29 cellular contexts compared by ENCODE assay signal in the genomic region with DNA sequence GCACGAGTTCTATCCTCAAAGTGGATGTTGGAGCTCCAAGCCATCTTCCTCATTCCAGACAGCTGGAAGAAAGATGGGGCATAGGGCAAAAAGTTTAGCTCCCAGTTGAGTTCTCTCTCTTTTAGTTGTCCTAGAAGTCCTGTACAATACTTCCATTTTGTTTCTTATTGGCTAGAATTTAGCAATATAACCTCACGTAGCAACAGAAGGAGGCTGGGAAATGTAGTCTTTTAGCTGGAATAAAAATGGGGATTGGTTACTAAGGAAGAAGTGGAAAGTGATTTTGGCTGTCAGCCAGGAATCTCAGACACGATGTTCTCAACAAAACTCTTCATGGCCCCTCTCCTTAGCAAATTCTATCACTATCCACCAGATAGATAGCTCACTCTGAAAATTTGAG.
DNase-seq lines count a peak whose midpoint lies in the region; ATAC-seq, FAIRE-seq and TF ChIP-seq lines count a peak whose summit lies in the region.
"Had no signal": no experiment of that assay in that cellular context is flagged by ENCODE, and none has a peak within 500 bp of the region (broad histone marks: within the 10 kb centered on the region; RNA-seq: fewer than 3 reads in every experiment).

No MANE protein-coding gene starts in this region.

- H4K5ac ChIP-seq in H1 (ENCODE audit: insufficient read length, low read depth, low read length), result no peak overlapping the region

- no peak overlapping the region for H3K4me3 Mint-ChIP-seq in endodermal cell
- H3K4me3 Mint-ChIP-seq in activated CD4-positive, alpha-beta T cell treated with anti-CD3 and anti-CD28 coated beads for 36 hours, result no peak overlapping the region

- 56 to 60% methylated on average over 3 of the region's 3 CpGs for WGBS in heart right ventricle, 2 donors
- 83% methylated on average over 3 of the region's 3 CpGs; no CpG with 5 or more reads in 1 of the 2 experiments for WGBS in H1 (ENCODE audit: extremely low coverage in 1 of 2, insufficient coverage in 1 of 2, insufficient read length in 1 of 2, insufficient replicate concordance in 2 of 2, low coverage in 1 of 2, low lambda C conversion rate in 2 of 2, missing lambda C conversion rate in 1 of 2), 2 experiments
- WGBS in endodermal cell (ENCODE audit: insufficient coverage in 1 of 2, insufficient read length in 1 of 2), 2 experiments, result 87 to 93% methylated on average over 3 of the region's 3 CpGs

- no peak overlapping the region for H3K4me3 ChIP-seq in heart right ventricle
- no peak overlapping the region for H3K4me3 ChIP-seq in Loucy (ENCODE audit: low read length, poor library complexity, severe bottlenecking)
- H3K4me3 ChIP-seq in H1 (ENCODE audit: extremely low read depth in 1 of 4, insufficient read depth in 2 of 4, low read depth in 3 of 4, low read length in 4 of 4), result no peak overlapping the region
- H3K4me3 ChIP-seq in osteoblast (ENCODE audit: insufficient read depth, low read length), result no peak overlapping the region
- H3K4me3 ChIP-seq in endodermal cell (ENCODE audit: low read length), result no peak overlapping the region
- H3K4me3 ChIP-seq: BLaER1 treated with 17β-estradiol and CSF1 and Interleukin-3, amounts not matched to agents 10 nM and 100 nM; GM12878; GM23248; PC-9 had no signal

- TF ChIP-seq CTCF in heart right ventricle (IDR thresholded peaks at IDR 0.05) (no peak), Loucy (conservative IDR thresholded peaks at IDR 0.05; ENCODE audit: low read length) (no peak), H1 (IDR thresholded peaks at IDR 0.05; ENCODE audit: control extremely low read depth in 1 of 3, insufficient read depth in 1 of 3, low read depth in 1 of 3, low read length in 3 of 3) (no peak), osteoblast (IDR thresholded peaks at IDR 0.05; ENCODE audit: extremely low read depth, low read depth, low read length) (no peak), endodermal cell (conservative IDR thresholded peaks at IDR 0.05) (no peak)

- no peak overlapping the region for H2BK15ac ChIP-seq in H1 (ENCODE audit: low read length)

- intact Hi-C loops in heart right ventricle (cut with DNase I), result loop anchor here in 1 of 10 donors (10.0 kb wide), 1 partner anchor 79 kb away; the partner anchor contains the start of gene PLCL1
- intact Hi-C loops in Right ventricle myocardium superior (cut with DNase I), result no loop called here
- intact Hi-C loops in activated CD4-positive, alpha-beta T cell treated with anti-CD3 and anti-CD28 coated beads for 36 hours (cut with DNase I, micrococcal nuclease), result no loop called here

- no peak overlapping the region for H3K4ac ChIP-seq in H1 (replicated peaks; ENCODE audit: insufficient read length, low read depth, low read length)

- H3K4me2 ChIP-seq in Loucy (ENCODE audit: low read depth, low read length, poor library complexity, severe bottlenecking) (no peak overlapping the region), H1 (ENCODE audit: insufficient read depth in 1 of 2, low read depth in 2 of 2, low read length in 2 of 2) (no peak overlapping the region), osteoblast (ENCODE audit: insufficient read depth, low read length) (no peak overlapping the region)
- H3K4me2 ChIP-seq: PC-9 had no signal

- no peak overlapping the region for H2BK120ac ChIP-seq in H1 (replicated peaks; ENCODE audit: low read depth, low read length)

- H3K9me3 ChIP-seq in heart right ventricle (no peaks in the 10 kb centered on the region), Loucy (ENCODE audit: insufficient read depth, low read depth, low read length) (no peaks in the 10 kb centered on the region), H1 (ENCODE audit: insufficient read depth in 2 of 2, low read depth in 1 of 2, low read length in 1 of 2) (no peaks in the 10 kb centered on the region), osteoblast (ENCODE audit: low read depth, low read length) (no peaks in the 10 kb centered on the region), endodermal cell (ENCODE audit: control insufficient read depth, low read length) (no peaks in the 10 kb centered on the region)
- H3K9me3 ChIP-seq: BLaER1 treated with 17β-estradiol and CSF1 and Interleukin-3, amounts not matched to agents 10 nM and 100 nM had no signal

- H2BK5ac ChIP-seq in H1 (ENCODE audit: low read depth, low read length), result no peak overlapping the region

- no peaks in the 10 kb centered on the region for H3K9me3 Mint-ChIP-seq in endodermal cell
- H3K9me3 Mint-ChIP-seq in activated CD4-positive, alpha-beta T cell treated with anti-CD3 and anti-CD28 coated beads for 36 hours (ENCODE audit: low read depth), result no peaks in the 10 kb centered on the region
- H3K9me3 Mint-ChIP-seq: CD4-positive, alpha-beta memory T cell had no signal

- no peak overlapping the region for H2BK20ac ChIP-seq in H1 (ENCODE audit: low read length)

- TF ChIP-seq RAD21 in H1 (IDR thresholded peaks at IDR 0.05 in 1 of 2, conservative IDR thresholded peaks at IDR 0.05 in 1 of 2; ENCODE audit: low read depth in 2 of 2, low read length in 2 of 2), result no peak

- H3K36me3 ChIP-seq in heart right ventricle (no peaks in the 10 kb centered on the region), Loucy (ENCODE audit: insufficient read depth, low read length) (no peaks in the 10 kb centered on the region), H1 (ENCODE audit: control insufficient read depth in 2 of 4, insufficient read depth in 4 of 4, low read length in 3 of 4) (no peaks in the 10 kb centered on the region), osteoblast (ENCODE audit: insufficient read depth, low read length) (no peaks in the 10 kb centered on the region), endodermal cell (ENCODE audit: control insufficient read depth, insufficient read depth, low read length) (no peaks in the 10 kb centered on the region)
- H3K36me3 ChIP-seq: BLaER1 treated with 17β-estradiol and CSF1 and Interleukin-3, amounts not matched to agents 10 nM and 100 nM had no signal

- peak overlapping the region; percentile 29 to 80 (median 65) for H3K27ac ChIP-seq in heart right ventricle
- H3K27ac ChIP-seq in H1 (ENCODE audit: low read depth, low read length), result no peak overlapping the region
- H3K27ac ChIP-seq in osteoblast (ENCODE audit: low read depth, low read length), result no peak overlapping the region
- no peak overlapping the region for H3K27ac ChIP-seq in endodermal cell (ENCODE audit: low read depth, low read length)
- H3K27ac ChIP-seq: BLaER1 treated with 17β-estradiol and CSF1 and Interleukin-3, amounts not matched to agents 10 nM and 100 nM; GM23248; PC-9 had no signal

- no peak overlapping the region for H2AK5ac ChIP-seq in H1 (ENCODE audit: low read depth, low read length)

- H4K8ac ChIP-seq in H1 (ENCODE audit: extremely low read depth, insufficient read depth, low read length), result no peak overlapping the region

- peaks cover 0 to 56% (median 17%) of the 10 kb centered on the region in 9 donors for H3K4me1 ChIP-seq in heart right ventricle
- no peaks in the 10 kb centered on the region for H3K4me1 ChIP-seq in Loucy (ENCODE audit: insufficient read depth, low read length, poor library complexity, severe bottlenecking)
- H3K4me1 ChIP-seq in H1 (replicated peaks in 1 of 4; ENCODE audit: control insufficient read depth in 3 of 4, insufficient read depth in 4 of 4, low read length in 3 of 4), result peaks cover 0 to 3% (median 2%) of the 10 kb centered on the region in 4 experiments; a peak in 4 of 7 replicates
- peaks cover 17% of the 10 kb centered on the region for H3K4me1 ChIP-seq in osteoblast (ENCODE audit: insufficient read depth, low read length)
- H3K4me1 ChIP-seq in endodermal cell (ENCODE audit: control insufficient read depth, insufficient read depth, low read length), result peaks cover 2% of the 10 kb centered on the region

- H3K27me3 Mint-ChIP-seq in endodermal cell (ENCODE audit: insufficient read depth), result no peaks in the 10 kb centered on the region
- no peaks in the 10 kb centered on the region for H3K27me3 Mint-ChIP-seq in activated CD4-positive, alpha-beta T cell treated with anti-CD3 and anti-CD28 coated beads for 36 hours
- H3K27me3 Mint-ChIP-seq: CD4-positive, alpha-beta memory T cell had no signal

- H3K36me3 Mint-ChIP-seq in endodermal cell (ENCODE audit: low read depth), result no peaks in the 10 kb centered on the region
- peaks cover 5% of the 10 kb centered on the region for H3K36me3 Mint-ChIP-seq in activated CD4-positive, alpha-beta T cell treated with anti-CD3 and anti-CD28 coated beads for 36 hours (ENCODE audit: low read depth)

- DNase-seq in heart right ventricle, result no peak
- DNase-seq in Right ventricle myocardium superior, result no peak
- DNase-seq in H1 (ENCODE audit: low read depth in 1 of 2, low spot score in 2 of 2), result no peak
- DNase-seq in osteoblast (ENCODE audit: insufficient read length, low spot score, missing footprints), result no peak
- DNase-seq in endodermal cell, result no peak
- no peak for DNase-seq in activated CD4-positive, alpha-beta T cell treated with anti-CD3 and anti-CD28 coated beads for 36 hours
- DNase-seq in foreskin melanocyte, result no peak
- DNase-seq: AML-193; CD4-positive, alpha-beta memory T cell; COR-L47; DMS79; EL; GDM1; GM23248; Karpas-422; MV-4-11; NCI-H1105; NCI-H1436 treated with DMSO at 0.1 percent for 48 hours; NCI-H187 treated with DMSO at 0.1 percent for 48 hours; NCI-H446; NCI-H524 treated with DMSO at 0.1 percent for 48 hours; NCI-H774; PC-9; SHP77 had no signal

- H3K9ac ChIP-seq in Loucy (ENCODE audit: low read depth, low read length, poor library complexity, severe bottlenecking), result no peak overlapping the region
- H3K9ac ChIP-seq in H1 (replicated peaks in 1 of 4; ENCODE audit: extremely low read depth in 1 of 4, low read depth in 3 of 4, low read length in 3 of 4), result no peak overlapping the region
- H3K9ac ChIP-seq in endodermal cell (ENCODE audit: extremely low read depth, low read length, poor library complexity, severe bottlenecking), result no peak overlapping the region
- H3K9ac ChIP-seq: BLaER1 treated with 17β-estradiol and CSF1 and Interleukin-3, amounts not matched to agents 10 nM and 100 nM; GM23248 had no signal

- peaks cover 6% of the 10 kb centered on the region for H3K4me1 Mint-ChIP-seq in endodermal cell
- H3K4me1 Mint-ChIP-seq in activated CD4-positive, alpha-beta T cell treated with anti-CD3 and anti-CD28 coated beads for 36 hours, result peaks cover 26% of the 10 kb centered on the region

- no peaks in the 10 kb centered on the region for H3K23me2 ChIP-seq in H1 (ENCODE audit: low read depth, low read length)

- 0 out of 2 replicates have a peak overlapping the region, but pooled peaks have one; percentile 5 for H2AFZ ChIP-seq in Loucy (ENCODE audit: low read length)
- H2AFZ ChIP-seq in H1 (ENCODE audit: low read length), result peak overlapping the region; percentile 88; the same call in 1 of the 2 replicates
- peak overlapping the region; percentile 37 for H2AFZ ChIP-seq in osteoblast (ENCODE audit: low read length)
- H2AFZ ChIP-seq: GM23248, PC-9 had no signal

- no peaks in the 10 kb centered on the region for H3F3A ChIP-seq in Loucy (ENCODE audit: low read depth)

- H4K20me1 ChIP-seq in Loucy (ENCODE audit: insufficient read depth, low read length, poor library complexity, severe bottlenecking) (no peaks in the 10 kb centered on the region), H1 (replicated peaks in 1 of 2; ENCODE audit: control insufficient read depth in 1 of 2, insufficient read depth in 2 of 2, low read length in 2 of 2) (no peaks in the 10 kb centered on the region), osteoblast (ENCODE audit: insufficient read depth, low read length) (no peaks in the 10 kb centered on the region)
- H4K20me1 ChIP-seq: BLaER1 treated with 17β-estradiol and CSF1 and Interleukin-3, amounts not matched to agents 10 nM and 100 nM had no signal

- no peak overlapping the region for H3K27ac Mint-ChIP-seq in endodermal cell
- no peak overlapping the region for H3K27ac Mint-ChIP-seq in activated CD4-positive, alpha-beta T cell treated with anti-CD3 and anti-CD28 coated beads for 36 hours

- H3K79me2 ChIP-seq in Loucy (ENCODE audit: insufficient read depth, low read length), result no peaks in the 10 kb centered on the region
- no peaks in the 10 kb centered on the region for H3K79me2 ChIP-seq in H1 (ENCODE audit: control insufficient read depth in 1 of 2, insufficient read depth in 2 of 2, low read length in 2 of 2)
- H3K79me2 ChIP-seq in osteoblast (ENCODE audit: insufficient read depth, low read length), result no peaks in the 10 kb centered on the region

- CTCF ChIA-PET in H1 (lab: Charles Lee; ENCODE audit: partially characterized antibody), result interaction anchor here (0.9 kb wide), 1 partner anchor 26 kb away, joined by 3 read pairs; no protein-coding TSS in a partner anchor
- CTCF ChIA-PET in activated CD4-positive, alpha-beta T cell treated with anti-CD3 and anti-CD28 coated beads for 36 hours (lab: Charles Lee), result interaction anchor here (0.8 kb wide), 1 partner anchor 9 kb away, joined by 3 read pairs; no protein-coding TSS in a partner anchor

- no peak overlapping the region for H3K14ac ChIP-seq in H1 (ENCODE audit: insufficient read length)

- H3K23ac ChIP-seq in H1 (ENCODE audit: insufficient read length), result no peak overlapping the region

- no peak overlapping the region for H4K91ac ChIP-seq in H1 (replicated peaks; ENCODE audit: insufficient read length, low read length)

- FAIRE-seq in H1 (lab: Jason Lieb, UNC), result no peak
- FAIRE-seq: A204.1, GM12878 had no signal

- H2BK12ac ChIP-seq in H1 (ENCODE audit: low read depth, low read length), result no peak overlapping the region

- POLR2A ChIA-PET in H1 (lab: Charles Lee; ENCODE audit: partially characterized antibody), result no interaction called here
- POLR2A ChIA-PET in activated CD4-positive, alpha-beta T cell treated with anti-CD3 and anti-CD28 coated beads for 36 hours (lab: Charles Lee), result no interaction called here

- no peaks in the 10 kb centered on the region for H3K79me1 ChIP-seq in H1 (ENCODE audit: low read depth, low read length)

- no peaks in the 10 kb centered on the region for H3K9me2 ChIP-seq in Loucy (replicated peaks; ENCODE audit: low read depth, low read length)

- no peak for TF ChIP-seq EP300 in H1 (IDR thresholded peaks at IDR 0.05; ENCODE audit: borderline replicate concordance in 1 of 2, low read depth in 2 of 2, low read length in 2 of 2)

- ATAC-seq in heart right ventricle (no peak), Right ventricle myocardium superior (ENCODE audit: poor library complexity) (no peak)
- no peak for ATAC-seq in activated CD4-positive, alpha-beta T cell treated with anti-CD3 and anti-CD28 coated beads for 36 hours
- ATAC-seq: GM12878, HCT116 had no signal

- H3K18ac ChIP-seq in H1 (ENCODE audit: extremely low read depth, low read length), result no peak overlapping the region

- no peaks in the 10 kb centered on the region for H3K27me3 ChIP-seq in heart right ventricle
- no peaks in the 10 kb centered on the region for H3K27me3 ChIP-seq in Loucy (ENCODE audit: insufficient read depth, low read length, poor library complexity, severe bottlenecking)
- H3K27me3 ChIP-seq in H1 (replicated peaks in 1 of 4; ENCODE audit: control insufficient read depth in 3 of 4, extremely low read depth in 1 of 4, insufficient read depth in 3 of 4, low read length in 3 of 4), result no peaks in the 10 kb centered on the region
- no peaks in the 10 kb centered on the region for H3K27me3 ChIP-seq in osteoblast (ENCODE audit: insufficient read depth, low read length)
- no peaks in the 10 kb centered on the region for H3K27me3 ChIP-seq in endodermal cell (ENCODE audit: control insufficient read depth, insufficient read depth, low read length, poor library complexity, severe bottlenecking)
- H3K27me3 ChIP-seq: BLaER1 treated with 17β-estradiol and CSF1 and Interleukin-3, amounts not matched to agents 10 nM and 100 nM had no signal

- no peak for TF ChIP-seq POLR2A in H1 (IDR thresholded peaks at IDR 0.05; ENCODE audit: control extremely low read depth in 1 of 2, low read depth in 2 of 2, low read length in 2 of 2)

- H3K56ac ChIP-seq in H1 (replicated peaks; ENCODE audit: insufficient read length, low read depth, low read length), result no peak overlapping the region

Comparison
In these comparisons a context has a peak if more than half of its experiments do, and no peak if none do; other contexts are left out.
1. H3K27ac ChIP-seq: peak in heart right ventricle (10 of 10); none in H1 (single experiment), osteoblast (single experiment) and endodermal cell (single experiment).
2. H2AFZ ChIP-seq: peak in every context shown above with its lines; median percentile 88 in H1; 37 in osteoblast; 5 in Loucy.